ENCODE assay signal across 26 cellular contexts in the genomic region with DNA sequence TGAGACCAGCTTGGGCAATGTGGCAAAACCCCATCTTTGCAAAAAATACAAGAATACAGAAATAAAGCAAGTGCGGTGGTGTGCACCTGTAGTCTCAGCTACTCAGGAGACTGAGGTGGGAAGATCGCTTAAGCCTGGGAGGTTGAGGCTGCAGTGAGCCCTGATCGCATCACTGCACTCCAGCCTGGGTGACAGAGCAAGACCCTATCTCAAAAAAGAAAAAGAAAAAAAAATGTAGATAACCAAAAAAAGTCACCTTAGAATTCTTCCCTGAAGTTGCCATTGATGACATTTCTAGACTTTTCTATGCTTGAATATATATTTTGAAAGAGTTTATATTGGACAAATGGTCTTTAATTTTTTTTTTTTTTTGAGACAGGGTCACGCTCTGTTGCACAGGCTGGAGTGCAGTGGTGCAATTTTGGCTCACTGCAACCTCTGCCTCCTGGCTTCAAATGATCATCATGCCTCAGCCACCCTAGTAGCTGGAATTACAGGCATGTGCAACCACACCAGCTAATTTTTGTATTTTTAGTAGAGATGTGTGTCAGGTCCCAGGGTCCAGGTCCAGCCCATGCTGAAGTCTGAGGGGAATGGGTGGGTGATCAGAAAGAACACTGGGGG.
"Had no signal": no experiment of that assay in that cellular context is flagged by ENCODE, and none has a peak within 500 bp of the region (broad histone marks: within the 10 kb centered on the region; RNA-seq: fewer than 3 reads in every experiment).

No MANE protein-coding gene starts in this region.

- H3K36me3 Mint-ChIP-seq: activated naive CD4-positive, alpha-beta T cell treated with anti-CD3 and anti-CD28 coated beads, Interleukin-2, amount 50 U/mL, for 72 hours had no signal

- H3K9me2 ChIP-seq: SK-N-SH had no signal

- H3K4me1 Mint-ChIP-seq: activated CD4-positive, alpha-beta T cell treated with anti-CD3 and anti-CD28 coated beads, Interleukin-2, amount 10 ng/mL, durations not matched to agents 24 days and 14 days had no signal

- H3K4me2 ChIP-seq: SK-N-SH had no signal

- H3K27ac Mint-ChIP-seq: activated CD4-positive, alpha-beta T cell treated with anti-CD3 and anti-CD28 coated beads, Interleukin-2, amount 10 ng/mL, durations not matched to agents 24 days and 14 days; activated CD8-positive, alpha-beta T cell treated with anti-CD3 and anti-CD28 coated beads for 36 hours; activated naive CD4-positive, alpha-beta T cell treated with anti-CD3 and anti-CD28 coated beads for 36 hours; activated naive CD4-positive, alpha-beta T cell treated with anti-CD3 and anti-CD28 coated beads, Interleukin-2, amount 50 U/mL, for 72 hours; activated T-helper 1 cell treated with anti-CD3 and anti-CD28 coated beads, Interleukin-12 subunit alpha, Interleukin-12 subunit beta, Interleukin-2, Interleukin-4 antibody, amounts not matched to agents 30 ng/mL and 10 ng/mL and 1 ng/mL, durations not matched to agents 14 hours and 24 hours and 36 hours; T-helper 1 cell treated with Interleukin-12 subunit alpha and Interleukin-12 subunit beta and Interleukin-4 antibody, amounts not matched to agents 30 μg/mL and 1 μg/mL, for 36 hours; T-helper 2 cell treated with Interferon-gamma antibody and Interleukin-4, amounts not matched to agents 5 μg/mL and 100 μg/mL, for 36 hours had no signal

- H3K9ac ChIP-seq: SK-N-SH had no signal

- ATAC-seq: body of pancreas had no signal

- H3K4me1 ChIP-seq: adrenal gland, body of pancreas had no signal

- H3K36me3 ChIP-seq: adrenal gland, SJSA1 had no signal

- H3K4me3 Mint-ChIP-seq: activated CD4-positive, alpha-beta T cell treated with anti-CD3 and anti-CD28 coated beads, Interleukin-2, amount 10 ng/mL, durations not matched to agents 24 days and 14 days; activated CD8-positive, alpha-beta T cell treated with anti-CD3 and anti-CD28 coated beads for 36 hours; activated naive CD4-positive, alpha-beta T cell treated with anti-CD3 and anti-CD28 coated beads for 36 hours; activated T-cell treated with anti-CD3 and anti-CD28 coated beads, Interleukin-2, amount 50 U/mL, for 4 hours; activated T-helper 1 cell treated with anti-CD3 and anti-CD28 coated beads, Interleukin-12 subunit alpha, Interleukin-12 subunit beta, Interleukin-2, Interleukin-4 antibody, amounts not matched to agents 30 ng/mL and 10 ng/mL and 1 ng/mL, durations not matched to agents 14 hours and 24 hours and 36 hours; T-helper 1 cell treated with Interleukin-12 subunit alpha and Interleukin-12 subunit beta and Interleukin-4 antibody, amounts not matched to agents 30 μg/mL and 1 μg/mL, for 36 hours; T-helper 2 cell treated with Interferon-gamma antibody and Interleukin-4, amounts not matched to agents 5 μg/mL and 100 μg/mL, for 36 hours had no signal

- H3K4me3 ChIP-seq: adrenal gland, body of pancreas, SJSA1 had no signal

- H3K27me3 ChIP-seq: adrenal gland, body of pancreas, SJSA1 had no signal

- DNase-seq: activated CD4-positive, alpha-beta T cell treated with anti-CD3 and anti-CD28 coated beads, Interleukin-2, amount 50 U/mL, for 4 hours; activated gamma-delta T cell treated with Interleukin-2 at 50 U/mL for 16 hours; activated T-cell treated with anti-CD3 and anti-CD28 coated beads for 4 hours; activated T-cell treated with anti-CD3 and anti-CD28 coated beads, Interleukin-2, amount 50 U/mL, for 4 hours; KG1; NCI-H1105; NCI-H1417 treated with DMSO at 0.1 percent for 48 hours; NCI-H1930; NCI-H2081 treated with DMSO at 0.1 percent for 48 hours; NCI-H226; NCI-H446 treated with DMSO at 0.1 percent for 48 hours; SHP77 treated with DMSO at 0.1 percent for 48 hours had no signal

- H3K27ac ChIP-seq: adrenal gland, body of pancreas, SJSA1 had no signal

- H3K9me3 Mint-ChIP-seq: activated CD4-positive, alpha-beta T cell treated with anti-CD3 and anti-CD28 coated beads, Interleukin-2, amount 10 ng/mL, durations not matched to agents 24 days and 14 days; activated CD8-positive, alpha-beta T cell treated with anti-CD3 and anti-CD28 coated beads for 36 hours; activated naive CD4-positive, alpha-beta T cell treated with anti-CD3 and anti-CD28 coated beads for 36 hours; activated naive CD4-positive, alpha-beta T cell treated with anti-CD3 and anti-CD28 coated beads, Interleukin-2, amount 50 U/mL, for 72 hours; activated T-cell treated with anti-CD3 and anti-CD28 coated beads, Interleukin-2, amount 50 U/mL, for 4 hours; activated T-helper 1 cell treated with anti-CD3 and anti-CD28 coated beads, Interleukin-12 subunit alpha, Interleukin-12 subunit beta, Interleukin-2, Interleukin-4 antibody, amounts not matched to agents 30 ng/mL and 10 ng/mL and 1 ng/mL, durations not matched to agents 14 hours and 24 hours and 36 hours; T-helper 1 cell treated with Interleukin-12 subunit alpha and Interleukin-12 subunit beta and Interleukin-4 antibody, amounts not matched to agents 30 μg/mL and 1 μg/mL, for 36 hours; T-helper 2 cell treated with Interferon-gamma antibody and Interleukin-4, amounts not matched to agents 5 μg/mL and 100 μg/mL, for 36 hours had no signal

- H3K9me3 ChIP-seq: adrenal gland, body of pancreas, SJSA1, SK-N-SH had no signal

- FAIRE-seq: astrocyte, bronchial epithelial cell, TTC549 had no signal
